In genomic region chr17:19362293-19363113, GRCh38 we compare ENCODE assay signal across 1 cellular context.
A peak's percentile ranks its signal among the peaks of the same experiment; 100 is the strongest.
TF ChIP-seq lines count a peak whose summit lies in the region.

Gene B9D1 (minus strand): TSS chr17:19362723. CDS start chr17:19362569, 154 bp downstream.

TF ChIP-seq in HepG2, 621 proteins besides CTCF, POLR2A, EP300 and RAD21 (continued from another document and continues in another):
- TF ChIP-seq RERE (CRISPR knock-in tag; IDR thresholded peaks at IDR 0.05; ENCODE audit: low read depth) (0 out of 2 replicates have a peak, but pooled peaks have one; percentile 9), ZNF230 (CRISPR knock-in tag; IDR thresholded peaks at IDR 0.05) (peak; percentile 69; the same call in 1 of the 2 replicates), SRSF1 (optimal IDR thresholded peaks at IDR 0.05; ENCODE audit: low read depth, low read length) (no peak), FOXP4 (CRISPR knock-in tag; IDR thresholded peaks at IDR 0.05) (peak; percentile 12; the same call in 1 of the 2 replicates), KAT7 (CRISPR knock-in tag; IDR thresholded peaks at IDR 0.05; ENCODE audit: borderline replicate concordance) (0 out of 2 replicates have a peak, but pooled peaks have one; percentile 44), ZNF234 (CRISPR knock-in tag; conservative IDR thresholded peaks at IDR 0.05) (no peak), AFF4 (CRISPR knock-in tag; IDR thresholded peaks at IDR 0.05) (no peak), RXRB (CRISPR knock-in tag; IDR thresholded peaks at IDR 0.05; ENCODE audit: borderline replicate concordance) (peak; percentile 72), ZBED4 (CRISPR knock-in tag; IDR thresholded peaks at IDR 0.05; ENCODE audit: borderline replicate concordance) (peak; percentile 60; the same call in 1 of the 2 replicates), TFAP4 (IDR thresholded peaks at IDR 0.05; ENCODE audit: borderline replicate concordance, low read depth) (peak; percentile 66; the same call in 1 of the 2 replicates), ZNF558 (CRISPR knock-in tag; IDR thresholded peaks at IDR 0.05; ENCODE audit: borderline replicate concordance) (peak; percentile 69; the same call in 1 of the 2 replicates), ZBTB7A (CRISPR knock-in tag; IDR thresholded peaks at IDR 0.05) (0 out of 2 replicates have a peak, but pooled peaks have one; percentile 52), ZNF780A (CRISPR knock-in tag; IDR thresholded peaks at IDR 0.05) (no peak), ARNT2 (CRISPR knock-in tag; IDR thresholded peaks at IDR 0.05; ENCODE audit: low read depth) (peak; percentile 37), ZNF563 (CRISPR knock-in tag; IDR thresholded peaks at IDR 0.05) (0 out of 2 replicates have a peak, but pooled peaks have one; percentile 17), ZNF280B (CRISPR knock-in tag; IDR thresholded peaks at IDR 0.05; ENCODE audit: borderline replicate concordance) (peak; percentile 16), POLR2AphosphoS5 (IDR thresholded peaks at IDR 0.05; ENCODE audit: low read depth, low read length) (peak; percentile 55), NCOA2 (CRISPR knock-in tag; IDR thresholded peaks at IDR 0.05) (peak; percentile 56; the same call in 1 of the 2 replicates), MAX (IDR thresholded peaks at IDR 0.05) (peak; percentile 93), TRIM22 (IDR thresholded peaks at IDR 0.05) (no peak), ZNF20 (CRISPR knock-in tag; IDR thresholded peaks at IDR 0.05) (no peak), ZSCAN25 (CRISPR knock-in tag; IDR thresholded peaks at IDR 0.05) (0 out of 2 replicates have a peak, but pooled peaks have one; percentile 48), TEAD3 (CRISPR knock-in tag; optimal IDR thresholded peaks at IDR 0.05; ENCODE audit: borderline replicate concordance) (peak; percentile 79), TSC22D2 (CRISPR knock-in tag; IDR thresholded peaks at IDR 0.05; ENCODE audit: borderline replicate concordance) (0 out of 2 replicates have a peak, but pooled peaks have one; percentile 27), NONO (IDR thresholded peaks at IDR 0.05) (no peak), NONO (CRISPR knock-in tag; conservative IDR thresholded peaks at IDR 0.05) (peak; percentile 57), ATM (IDR thresholded peaks at IDR 0.05; ENCODE audit: borderline replicate concordance) (no peak), ZNF674 (CRISPR knock-in tag; IDR thresholded peaks at IDR 0.05; ENCODE audit: low read depth) (0 out of 2 replicates have a peak, but pooled peaks have one; percentile 35), ZNF367 (CRISPR knock-in tag; IDR thresholded peaks at IDR 0.05; ENCODE audit: borderline replicate concordance) (no peak), ADNP (CRISPR knock-in tag; IDR thresholded peaks at IDR 0.05) (no peak), JUNB (CRISPR knock-in tag; IDR thresholded peaks at IDR 0.05; ENCODE audit: borderline replicate concordance) (no peak), CREB1 (IDR thresholded peaks at IDR 0.05) (peak; percentile 36; the same call in 1 of the 2 replicates), CREB1 (CRISPR knock-in tag; IDR thresholded peaks at IDR 0.05) (peak; percentile 73; the same call in 1 of the 2 replicates), ZNF331 (CRISPR knock-in tag; IDR thresholded peaks at IDR 0.05) (peak; percentile 51; the same call in 1 of the 2 replicates), DNMT1 (CRISPR knock-in tag; IDR thresholded peaks at IDR 0.05) (no peak), DMTF1 (CRISPR knock-in tag; IDR thresholded peaks at IDR 0.05) (no peak)
